1 cellular context compared by ENCODE assay signal in the genomic region with DNA sequence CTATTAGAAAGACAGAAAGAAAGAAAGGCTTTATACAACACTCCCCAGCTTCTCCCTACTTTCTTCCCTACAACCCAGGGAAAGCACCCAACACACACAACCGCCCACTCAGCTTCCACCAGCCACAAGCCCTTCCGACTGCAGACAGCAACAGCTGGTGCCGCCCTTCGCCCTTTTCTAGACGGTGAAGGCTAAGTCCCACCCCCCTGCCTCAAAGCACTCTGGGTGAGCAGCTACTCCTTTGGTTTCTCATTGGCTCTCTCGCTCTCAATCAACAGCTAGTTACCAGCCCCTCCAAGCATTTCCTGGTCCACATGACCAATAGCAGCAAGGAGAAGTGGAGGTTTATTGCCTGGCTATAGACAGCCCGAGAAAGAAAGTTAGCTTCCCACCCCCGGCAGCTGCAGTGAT.
A peak's percentile ranks its signal among the peaks of the same experiment; 100 is the strongest.
TF ChIP-seq lines count a peak whose summit lies in the region.

No MANE protein-coding gene starts in this region.

TF ChIP-seq in K562, 482 proteins besides CTCF, POLR2A, EP300 and RAD21 (continued from another document and continues in another):
- no peak for TF ChIP-seq HNRNPH1 (optimal IDR thresholded peaks at IDR 0.05; ENCODE audit: low read depth, low read length)
- TF ChIP-seq ZNF77 (CRISPR knock-in tag; IDR thresholded peaks at IDR 0.05), result no peak
- no peak for TF ChIP-seq ZFP30 (CRISPR knock-in tag; IDR thresholded peaks at IDR 0.05; ENCODE audit: borderline replicate concordance)
- no peak for TF ChIP-seq PURB (CRISPR knock-in tag; IDR thresholded peaks at IDR 0.05; ENCODE audit: low read depth)
- TF ChIP-seq, protein P1, sequence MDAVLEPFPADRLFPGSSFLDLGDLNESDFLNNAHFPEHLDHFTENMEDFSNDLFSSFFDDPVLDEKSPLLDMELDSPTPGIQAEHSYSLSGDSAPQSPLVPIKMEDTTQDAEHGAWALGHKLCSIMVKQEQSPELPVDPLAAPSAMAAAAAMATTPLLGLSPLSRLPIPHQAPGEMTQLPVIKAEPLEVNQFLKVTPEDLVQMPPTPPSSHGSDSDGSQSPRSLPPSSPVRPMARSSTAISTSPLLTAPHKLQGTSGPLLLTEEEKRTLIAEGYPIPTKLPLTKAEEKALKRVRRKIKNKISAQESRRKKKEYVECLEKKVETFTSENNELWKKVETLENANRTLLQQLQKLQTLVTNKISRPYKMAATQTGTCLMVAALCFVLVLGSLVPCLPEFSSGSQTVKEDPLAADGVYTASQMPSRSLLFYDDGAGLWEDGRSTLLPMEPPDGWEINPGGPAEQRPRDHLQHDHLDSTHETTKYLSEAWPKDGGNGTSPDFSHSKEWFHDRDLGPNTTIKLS (IDR thresholded peaks at IDR 0.05; ENCODE audit: borderline replicate concordance, low read depth), result no peak
- no peak for TF ChIP-seq HNRNPLL (IDR thresholded peaks at IDR 0.05; ENCODE audit: low read depth, low read length, poor library complexity, severe bottlenecking)
- no peak for TF ChIP-seq CCAR2 (IDR thresholded peaks at IDR 0.05; ENCODE audit: low read depth, low read length)
- no peak for TF ChIP-seq STAT5A (IDR thresholded peaks at IDR 0.05; ENCODE audit: borderline replicate concordance, low read length)
- TF ChIP-seq, protein P2, sequence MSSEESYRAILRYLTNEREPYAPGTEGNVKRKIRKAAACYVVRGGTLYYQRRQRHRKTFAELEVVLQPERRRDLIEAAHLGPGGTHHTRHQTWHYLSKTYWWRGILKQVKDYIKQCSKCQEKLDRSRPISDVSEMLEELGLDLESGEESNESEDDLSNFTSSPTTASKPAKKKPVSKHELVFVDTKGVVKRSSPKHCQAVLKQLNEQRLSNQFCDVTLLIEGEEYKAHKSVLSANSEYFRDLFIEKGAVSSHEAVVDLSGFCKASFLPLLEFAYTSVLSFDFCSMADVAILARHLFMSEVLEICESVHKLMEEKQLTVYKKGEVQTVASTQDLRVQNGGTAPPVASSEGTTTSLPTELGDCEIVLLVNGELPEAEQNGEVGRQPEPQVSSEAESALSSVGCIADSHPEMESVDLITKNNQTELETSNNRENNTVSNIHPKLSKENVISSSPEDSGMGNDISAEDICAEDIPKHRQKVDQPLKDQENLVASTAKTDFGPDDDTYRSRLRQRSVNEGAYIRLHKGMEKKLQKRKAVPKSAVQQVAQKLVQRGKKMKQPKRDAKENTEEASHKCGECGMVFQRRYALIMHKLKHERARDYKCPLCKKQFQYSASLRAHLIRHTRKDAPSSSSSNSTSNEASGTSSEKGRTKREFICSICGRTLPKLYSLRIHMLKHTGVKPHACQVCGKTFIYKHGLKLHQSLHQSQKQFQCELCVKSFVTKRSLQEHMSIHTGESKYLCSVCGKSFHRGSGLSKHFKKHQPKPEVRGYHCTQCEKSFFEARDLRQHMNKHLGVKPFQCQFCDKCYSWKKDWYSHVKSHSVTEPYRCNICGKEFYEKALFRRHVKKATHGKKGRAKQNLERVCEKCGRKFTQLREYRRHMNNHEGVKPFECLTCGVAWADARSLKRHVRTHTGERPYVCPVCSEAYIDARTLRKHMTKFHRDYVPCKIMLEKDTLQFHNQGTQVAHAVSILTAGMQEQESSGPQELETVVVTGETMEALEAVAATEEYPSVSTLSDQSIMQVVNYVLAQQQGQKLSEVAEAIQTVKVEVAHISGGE (CRISPR knock-in tag; IDR thresholded peaks at IDR 0.05), result 0 out of 6 replicates have a peak, but pooled peaks of 1 of the 3 experiments have one; percentile 23
- no peak for TF ChIP-seq BCOR (IDR thresholded peaks at IDR 0.05)
- TF ChIP-seq, protein P3, sequence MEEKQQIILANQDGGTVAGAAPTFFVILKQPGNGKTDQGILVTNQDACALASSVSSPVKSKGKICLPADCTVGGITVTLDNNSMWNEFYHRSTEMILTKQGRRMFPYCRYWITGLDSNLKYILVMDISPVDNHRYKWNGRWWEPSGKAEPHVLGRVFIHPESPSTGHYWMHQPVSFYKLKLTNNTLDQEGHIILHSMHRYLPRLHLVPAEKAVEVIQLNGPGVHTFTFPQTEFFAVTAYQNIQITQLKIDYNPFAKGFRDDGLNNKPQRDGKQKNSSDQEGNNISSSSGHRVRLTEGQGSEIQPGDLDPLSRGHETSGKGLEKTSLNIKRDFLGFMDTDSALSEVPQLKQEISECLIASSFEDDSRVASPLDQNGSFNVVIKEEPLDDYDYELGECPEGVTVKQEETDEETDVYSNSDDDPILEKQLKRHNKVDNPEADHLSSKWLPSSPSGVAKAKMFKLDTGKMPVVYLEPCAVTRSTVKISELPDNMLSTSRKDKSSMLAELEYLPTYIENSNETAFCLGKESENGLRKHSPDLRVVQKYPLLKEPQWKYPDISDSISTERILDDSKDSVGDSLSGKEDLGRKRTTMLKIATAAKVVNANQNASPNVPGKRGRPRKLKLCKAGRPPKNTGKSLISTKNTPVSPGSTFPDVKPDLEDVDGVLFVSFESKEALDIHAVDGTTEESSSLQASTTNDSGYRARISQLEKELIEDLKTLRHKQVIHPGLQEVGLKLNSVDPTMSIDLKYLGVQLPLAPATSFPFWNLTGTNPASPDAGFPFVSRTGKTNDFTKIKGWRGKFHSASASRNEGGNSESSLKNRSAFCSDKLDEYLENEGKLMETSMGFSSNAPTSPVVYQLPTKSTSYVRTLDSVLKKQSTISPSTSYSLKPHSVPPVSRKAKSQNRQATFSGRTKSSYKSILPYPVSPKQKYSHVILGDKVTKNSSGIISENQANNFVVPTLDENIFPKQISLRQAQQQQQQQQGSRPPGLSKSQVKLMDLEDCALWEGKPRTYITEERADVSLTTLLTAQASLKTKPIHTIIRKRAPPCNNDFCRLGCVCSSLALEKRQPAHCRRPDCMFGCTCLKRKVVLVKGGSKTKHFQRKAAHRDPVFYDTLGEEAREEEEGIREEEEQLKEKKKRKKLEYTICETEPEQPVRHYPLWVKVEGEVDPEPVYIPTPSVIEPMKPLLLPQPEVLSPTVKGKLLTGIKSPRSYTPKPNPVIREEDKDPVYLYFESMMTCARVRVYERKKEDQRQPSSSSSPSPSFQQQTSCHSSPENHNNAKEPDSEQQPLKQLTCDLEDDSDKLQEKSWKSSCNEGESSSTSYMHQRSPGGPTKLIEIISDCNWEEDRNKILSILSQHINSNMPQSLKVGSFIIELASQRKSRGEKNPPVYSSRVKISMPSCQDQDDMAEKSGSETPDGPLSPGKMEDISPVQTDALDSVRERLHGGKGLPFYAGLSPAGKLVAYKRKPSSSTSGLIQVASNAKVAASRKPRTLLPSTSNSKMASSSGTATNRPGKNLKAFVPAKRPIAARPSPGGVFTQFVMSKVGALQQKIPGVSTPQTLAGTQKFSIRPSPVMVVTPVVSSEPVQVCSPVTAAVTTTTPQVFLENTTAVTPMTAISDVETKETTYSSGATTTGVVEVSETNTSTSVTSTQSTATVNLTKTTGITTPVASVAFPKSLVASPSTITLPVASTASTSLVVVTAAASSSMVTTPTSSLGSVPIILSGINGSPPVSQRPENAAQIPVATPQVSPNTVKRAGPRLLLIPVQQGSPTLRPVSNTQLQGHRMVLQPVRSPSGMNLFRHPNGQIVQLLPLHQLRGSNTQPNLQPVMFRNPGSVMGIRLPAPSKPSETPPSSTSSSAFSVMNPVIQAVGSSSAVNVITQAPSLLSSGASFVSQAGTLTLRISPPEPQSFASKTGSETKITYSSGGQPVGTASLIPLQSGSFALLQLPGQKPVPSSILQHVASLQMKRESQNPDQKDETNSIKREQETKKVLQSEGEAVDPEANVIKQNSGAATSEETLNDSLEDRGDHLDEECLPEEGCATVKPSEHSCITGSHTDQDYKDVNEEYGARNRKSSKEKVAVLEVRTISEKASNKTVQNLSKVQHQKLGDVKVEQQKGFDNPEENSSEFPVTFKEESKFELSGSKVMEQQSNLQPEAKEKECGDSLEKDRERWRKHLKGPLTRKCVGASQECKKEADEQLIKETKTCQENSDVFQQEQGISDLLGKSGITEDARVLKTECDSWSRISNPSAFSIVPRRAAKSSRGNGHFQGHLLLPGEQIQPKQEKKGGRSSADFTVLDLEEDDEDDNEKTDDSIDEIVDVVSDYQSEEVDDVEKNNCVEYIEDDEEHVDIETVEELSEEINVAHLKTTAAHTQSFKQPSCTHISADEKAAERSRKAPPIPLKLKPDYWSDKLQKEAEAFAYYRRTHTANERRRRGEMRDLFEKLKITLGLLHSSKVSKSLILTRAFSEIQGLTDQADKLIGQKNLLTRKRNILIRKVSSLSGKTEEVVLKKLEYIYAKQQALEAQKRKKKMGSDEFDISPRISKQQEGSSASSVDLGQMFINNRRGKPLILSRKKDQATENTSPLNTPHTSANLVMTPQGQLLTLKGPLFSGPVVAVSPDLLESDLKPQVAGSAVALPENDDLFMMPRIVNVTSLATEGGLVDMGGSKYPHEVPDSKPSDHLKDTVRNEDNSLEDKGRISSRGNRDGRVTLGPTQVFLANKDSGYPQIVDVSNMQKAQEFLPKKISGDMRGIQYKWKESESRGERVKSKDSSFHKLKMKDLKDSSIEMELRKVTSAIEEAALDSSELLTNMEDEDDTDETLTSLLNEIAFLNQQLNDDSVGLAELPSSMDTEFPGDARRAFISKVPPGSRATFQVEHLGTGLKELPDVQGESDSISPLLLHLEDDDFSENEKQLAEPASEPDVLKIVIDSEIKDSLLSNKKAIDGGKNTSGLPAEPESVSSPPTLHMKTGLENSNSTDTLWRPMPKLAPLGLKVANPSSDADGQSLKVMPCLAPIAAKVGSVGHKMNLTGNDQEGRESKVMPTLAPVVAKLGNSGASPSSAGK (IDR thresholded peaks at IDR 0.05), result 0 out of 2 replicates have a peak, but pooled peaks have one; percentile 28
- TF ChIP-seq ZNF695 (CRISPR knock-in tag; IDR thresholded peaks at IDR 0.05), result no peak
- TF ChIP-seq ZNF324 (CRISPR knock-in tag; IDR thresholded peaks at IDR 0.05), result no peak
- no peak for TF ChIP-seq ZNF263 (CRISPR knock-in tag; IDR thresholded peaks at IDR 0.05; ENCODE audit: borderline replicate concordance)
- TF ChIP-seq SNIP1 (IDR thresholded peaks at IDR 0.05; ENCODE audit: low read depth), result no peak
- TF ChIP-seq, protein P4, sequence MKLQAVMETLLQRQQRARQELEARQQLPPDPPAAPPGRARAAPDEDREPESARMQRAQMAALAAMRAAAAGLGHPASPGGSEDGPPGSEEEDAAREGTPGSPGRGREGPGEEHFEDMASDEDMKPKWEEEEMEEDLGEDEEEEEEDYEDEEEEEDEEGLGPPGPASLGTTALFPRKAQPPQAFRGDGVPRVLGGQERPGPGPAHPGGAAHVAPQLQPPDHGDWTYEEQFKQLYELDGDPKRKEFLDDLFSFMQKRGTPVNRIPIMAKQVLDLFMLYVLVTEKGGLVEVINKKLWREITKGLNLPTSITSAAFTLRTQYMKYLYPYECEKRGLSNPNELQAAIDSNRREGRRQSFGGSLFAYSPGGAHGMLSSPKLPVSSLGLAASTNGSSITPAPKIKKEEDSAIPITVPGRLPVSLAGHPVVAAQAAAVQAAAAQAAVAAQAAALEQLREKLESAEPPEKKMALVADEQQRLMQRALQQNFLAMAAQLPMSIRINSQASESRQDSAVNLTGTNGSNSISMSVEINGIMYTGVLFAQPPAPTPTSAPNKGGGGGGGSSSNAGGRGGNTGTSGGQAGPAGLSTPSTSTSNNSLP (IDR thresholded peaks at IDR 0.05; ENCODE audit: borderline replicate concordance, low read depth, low read length), result no peak
- TF ChIP-seq MAFK (IDR thresholded peaks at IDR 0.05; ENCODE audit: low read length), result no peak
- no peak for TF ChIP-seq CBFB (CRISPR knock-in tag; IDR thresholded peaks at IDR 0.05)
- TF ChIP-seq KLF13 (tag; IDR thresholded peaks at IDR 0.05; ENCODE audit: borderline replicate concordance, low read depth), result no peak
- TF ChIP-seq ZNF175 (CRISPR knock-in tag; IDR thresholded peaks at IDR 0.05; ENCODE audit: low read depth), result no peak
- TF ChIP-seq ZFP91 (CRISPR knock-in tag; IDR thresholded peaks at IDR 0.05), result no peak
- TF ChIP-seq MITF (IDR thresholded peaks at IDR 0.05), result no peak
- TF ChIP-seq POLR3G (IDR thresholded peaks at IDR 0.05; ENCODE audit: extremely low read depth, insufficient read length, insufficient replicate concordance), result no peak
- no peak for TF ChIP-seq ELK3 (CRISPR knock-in tag; IDR thresholded peaks at IDR 0.05)
- TF ChIP-seq TAL1 (IDR thresholded peaks at IDR 0.05), result no peak
- TF ChIP-seq HCFC1 (IDR thresholded peaks at IDR 0.05; ENCODE audit: low read depth, low read length), result no peak
- TF ChIP-seq NFIC (IDR thresholded peaks at IDR 0.05), result 0 out of 2 replicates have a peak, but pooled peaks have one; percentile 32
- no peak for TF ChIP-seq MCM2 (IDR thresholded peaks at IDR 0.05; ENCODE audit: low read depth)
- TF ChIP-seq CBX1 (IDR thresholded peaks at IDR 0.05; ENCODE audit: low read depth), result peak; percentile 74; the same call in 1 of the 2 replicates
- TF ChIP-seq XRCC5 (IDR thresholded peaks at IDR 0.05; ENCODE audit: low read depth, low read length), result no peak
